ENCODE assay signal across 19 cellular contexts in genomic region chr1:62386351-62387121, GRCh38. TPM values are rescaled to one million over a fixed set of nuclear protein-coding genes. Genes with fewer than 3 reads are reported as not detected.
DNase-seq lines count a peak whose midpoint lies in the region; ATAC-seq and TF ChIP-seq lines count a peak whose summit lies in the region.
"Had no signal": no experiment of that assay in that cellular context is flagged by ENCODE, and none has a peak within 500 bp of the region (broad histone marks: within the 10 kb centered on the region; RNA-seq: fewer than 3 reads in every experiment).

No MANE protein-coding gene starts in this region.

- no peaks in the 10 kb centered on the region for H3K9me3 ChIP-seq in Caco-2
- H3K9me3 ChIP-seq: gastroesophageal sphincter, suprapubic skin had no signal

- no peak overlapping the region for H3K4me3 Mint-ChIP-seq in Caco-2 (ENCODE audit: unreplicated experiment)
- H3K4me3 Mint-ChIP-seq in nephron: no peak overlapping the region
- H3K4me3 Mint-ChIP-seq in activated CD8-positive, alpha-beta memory T cell treated with anti-CD3 and anti-CD28 coated beads, Interleukin-2, amount 10 ng/mL, durations not matched to agents 7 days and 5 days: no peak overlapping the region
- H3K4me3 Mint-ChIP-seq: activated CD8-positive, alpha-beta T cell treated with anti-CD3 and anti-CD28 coated beads, Interleukin-2, amount 10 ng/mL, durations not matched to agents 7 days and 5 days; IgD-negative memory B cell; T-helper 17 cell; WTC11 had no signal

- H3K36me3 ChIP-seq in Caco-2 (ENCODE audit: control insufficient read depth, insufficient read depth, low read length): no peaks in the 10 kb centered on the region
- H3K36me3 ChIP-seq: gastroesophageal sphincter, suprapubic skin had no signal

- peaks cover 11% of the 10 kb centered on the region for H3K4me1 Mint-ChIP-seq in Caco-2 (ENCODE audit: low read depth, unreplicated experiment)
- H3K4me1 Mint-ChIP-seq in nephron: peaks cover 61% of the 10 kb centered on the region
- no peaks in the 10 kb centered on the region for H3K4me1 Mint-ChIP-seq in activated CD8-positive, alpha-beta memory T cell treated with anti-CD3 and anti-CD28 coated beads, Interleukin-2, amount 10 ng/mL, durations not matched to agents 7 days and 5 days
- H3K4me1 Mint-ChIP-seq: T-helper 17 cell had no signal

- H3K27me3 Mint-ChIP-seq in Caco-2 (ENCODE audit: insufficient read depth, unreplicated experiment) (no peaks in the 10 kb centered on the region), nephron (ENCODE audit: low read depth) (no peaks in the 10 kb centered on the region)
- peaks cover 9% of the 10 kb centered on the region for H3K27me3 Mint-ChIP-seq in activated CD8-positive, alpha-beta memory T cell treated with anti-CD3 and anti-CD28 coated beads, Interleukin-2, amount 10 ng/mL, durations not matched to agents 7 days and 5 days

- peaks cover 39% of the 10 kb centered on the region for H3K4me1 ChIP-seq in Caco-2
- H3K4me1 ChIP-seq: gastroesophageal sphincter, suprapubic skin had no signal

- no peak for ATAC-seq in GM21515 (IDR thresholded peaks at IDR 0.05; ENCODE audit: unreplicated experiment)
- ATAC-seq in activated CD8-positive, alpha-beta memory T cell treated with anti-CD3 and anti-CD28 coated beads, Interleukin-2, amount 10 ng/mL, durations not matched to agents 7 days and 5 days: no peak
- ATAC-seq: activated CD8-positive, alpha-beta T cell treated with anti-CD3 and anti-CD28 coated beads, Interleukin-2, amount 10 ng/mL, durations not matched to agents 7 days and 5 days; gastroesophageal sphincter; left colon; Right ventricle myocardium inferior; T-helper 17 cell; WTC11 had no signal

- intact Hi-C loops in Caco-2 (cut with micrococcal nuclease; ENCODE audit: unreplicated experiment): loop anchor here (1.0 to 2.0 kb wide), 7 partner anchors 38 to 211 kb away; partner anchors contain the start of gene KANK4
- intact Hi-C loops in posterior vena cava (cut with DNase I): no loop called here

- no TSS peak for BruUV-seq in Caco-2 (replicated peaks; lab: Mats Ljungman, UMichigan)

- no peaks in the 10 kb centered on the region for H3K27me3 ChIP-seq in Caco-2 (replicated peaks; ENCODE audit: control insufficient read depth, insufficient read depth, low read length)
- H3K27me3 ChIP-seq: suprapubic skin had no signal

- H3K27ac Mint-ChIP-seq in Caco-2 (ENCODE audit: unreplicated experiment): peak overlapping the region; percentile 63
- H3K27ac Mint-ChIP-seq in nephron: peak overlapping the region; percentile 94 to 98 (median 97)
- no peak overlapping the region for H3K27ac Mint-ChIP-seq in activated CD8-positive, alpha-beta memory T cell treated with anti-CD3 and anti-CD28 coated beads, Interleukin-2, amount 10 ng/mL, durations not matched to agents 7 days and 5 days
- H3K27ac Mint-ChIP-seq: activated CD8-positive, alpha-beta T cell treated with anti-CD3 and anti-CD28 coated beads, Interleukin-2, amount 10 ng/mL, durations not matched to agents 7 days and 5 days; IgD-negative memory B cell; T-helper 17 cell; WTC11 had no signal

- CTCF ChIA-PET in Caco-2 (lab: Charles Lee): interaction anchor here (0.7 to 1.4 kb wide), 2 partner anchors 79 to 211 kb away, joined by 3 to 4 read pairs; no protein-coding TSS in a partner anchor
- CTCF ChIA-PET in activated CD8-positive, alpha-beta memory T cell treated with anti-CD3 and anti-CD28 coated beads, Interleukin-2, amount 10 ng/mL, durations not matched to agents 7 days and 5 days (lab: Charles Lee): no interaction called here

- DNase-seq in Caco-2: peak; percentile 63 to 72
- peak; percentile 12 for DNase-seq in NCI-H146 treated with DMSO at 0.1 percent for 48 hours (lab: John Stamatoyannopoulos, UW; ENCODE audit: unreplicated experiment)
- DNase-seq in dedifferentiated amniotic fluid mesenchymal stem cell (ENCODE audit: extremely low spot score): peak; percentile 17
- no peak for DNase-seq in posterior vena cava (ENCODE audit: low spot score)
- no peak for DNase-seq in cerebellum (ENCODE audit: low spot score)
- no peak for DNase-seq in activated CD8-positive, alpha-beta memory T cell treated with anti-CD3 and anti-CD28 coated beads, Interleukin-2, amount 10 ng/mL, durations not matched to agents 7 days and 5 days
- DNase-seq: activated CD8-positive, alpha-beta T cell treated with anti-CD3 and anti-CD28 coated beads, Interleukin-2, amount 10 ng/mL, durations not matched to agents 7 days and 5 days; amniotic stem cell; left colon; NCI-H1092; stimulated activated CD4-positive, alpha-beta T cell treated with anti-CD3 and anti-CD28 coated beads, Interleukin-4, amount 100 ng/mL, for 1 hour; T-helper 17 cell had no signal

- TF ChIP-seq CTCF in Caco-2 (IDR thresholded peaks at IDR 0.05; ENCODE audit: insufficient read depth in 1 of 2, low read depth in 1 of 2, low read length in 1 of 2, severe bottlenecking in 1 of 2, unreplicated experiment in 1 of 2) (no peak), nephron (IDR thresholded peaks at IDR 0.05; ENCODE audit: unreplicated experiment in 3 of 3) (no peak)

- H3K9me3 Mint-ChIP-seq in Caco-2 (ENCODE audit: unreplicated experiment) (no peaks in the 10 kb centered on the region), nephron (peaks cover under 1% of the 10 kb centered on the region)
- H3K9me3 Mint-ChIP-seq in activated CD8-positive, alpha-beta memory T cell treated with anti-CD3 and anti-CD28 coated beads, Interleukin-2, amount 10 ng/mL, durations not matched to agents 7 days and 5 days (ENCODE audit: low read depth): no peaks in the 10 kb centered on the region

- no peaks in the 10 kb centered on the region for H3K36me3 Mint-ChIP-seq in Caco-2 (ENCODE audit: insufficient read depth, unreplicated experiment)
- H3K36me3 Mint-ChIP-seq in nephron (ENCODE audit: low read depth): no peaks in the 10 kb centered on the region
- no peaks in the 10 kb centered on the region for H3K36me3 Mint-ChIP-seq in activated CD8-positive, alpha-beta memory T cell treated with anti-CD3 and anti-CD28 coated beads, Interleukin-2, amount 10 ng/mL, durations not matched to agents 7 days and 5 days
- H3K36me3 Mint-ChIP-seq: IgD-negative memory B cell, WTC11 had no signal

- H3K4me3 ChIP-seq in Caco-2 (ENCODE audit: low read depth, low read length): no peak overlapping the region
- H3K4me3 ChIP-seq: gastroesophageal sphincter, suprapubic skin had no signal

- POLR2A ChIA-PET in Caco-2 (lab: Charles Lee): interaction anchor here (1.3 kb wide), 1 partner anchor 101 kb away, joined by 5 read pairs; no protein-coding TSS in a partner anchor

RNA-seq across cellular contexts. Expression of gene USP1, which starts 50.3 kb away (rescaled TPM):
- total RNA-seq in Caco-2 (2022) (35.0 and 39.3 TPM in 2 replicates), posterior vena cava (10 to 100 TPM; 20.2 to 29.8 TPM), cerebellum (38.1 TPM)
- 10 to 100 TPM; 76.2 to 84.7 TPM for total RNA-seq in activated CD8-positive, alpha-beta memory T cell treated with anti-CD3 and anti-CD28 coated beads, Interleukin-2, amount 10 ng/mL, durations not matched to agents 7 days and 5 days

Comparison
In these comparisons a context has a peak if more than half of its experiments do, and no peak if none do; other contexts are left out.
1. DNase-seq: peak in Caco-2 (2 of 2), NCI-H146 treated with DMSO at 0.1 percent for 48 hours (single experiment) and dedifferentiated amniotic fluid mesenchymal stem cell (single experiment); none in posterior vena cava (single experiment), cerebellum (single experiment) and activated CD8-positive, alpha-beta memory T cell treated with anti-CD3 and anti-CD28 coated beads, Interleukin-2, amount 10 ng/mL, durations not matched to agents 7 days and 5 days (single experiment).